ENCODE assay signal across 8 cellular contexts in the genomic region with DNA sequence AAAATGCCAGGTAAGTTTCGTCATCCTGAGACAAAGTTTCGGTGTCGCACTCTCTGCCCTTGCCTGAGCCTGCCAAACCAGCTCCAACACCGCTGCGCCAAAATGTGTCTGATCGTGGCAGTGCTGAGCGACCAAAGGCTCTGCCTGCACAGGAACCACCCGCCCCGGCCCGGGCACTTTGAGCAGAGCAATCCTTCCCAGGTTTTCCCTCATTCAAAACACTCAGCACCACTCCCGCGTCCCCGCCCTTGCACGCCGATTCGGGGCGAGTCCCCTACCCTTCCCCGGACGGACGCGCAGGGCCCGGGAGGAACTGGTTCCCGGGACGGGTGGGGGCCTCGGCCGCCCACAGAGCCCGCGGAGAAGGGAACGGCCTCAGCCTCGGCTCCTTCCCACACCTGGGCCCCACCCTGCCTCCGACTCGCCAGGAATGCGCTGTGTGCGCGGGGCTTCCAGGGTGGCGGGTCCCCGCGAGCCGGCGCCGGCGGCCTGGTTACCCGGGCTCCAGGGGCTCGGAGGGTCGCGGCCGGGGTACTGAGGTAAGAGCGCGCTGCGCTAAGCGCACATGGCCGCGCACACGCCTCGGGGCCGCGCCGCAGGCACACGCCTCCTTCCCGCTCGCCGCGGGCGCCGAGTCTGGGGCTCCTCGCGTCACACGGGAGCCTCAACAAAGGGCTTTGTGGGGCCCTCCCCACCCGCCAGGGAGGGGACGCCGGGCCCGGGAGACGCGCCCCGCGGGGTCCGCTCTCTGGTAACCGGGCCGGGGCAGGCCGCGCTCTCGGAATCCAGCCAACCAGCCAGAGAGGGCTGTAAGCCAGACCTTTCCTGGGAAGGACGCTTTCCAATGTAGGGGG. TPM values are rescaled to one million over a fixed set of nuclear protein-coding genes. Genes with fewer than 3 reads are reported as not detected.
DNase-seq lines count a peak whose midpoint lies in the region; ATAC-seq and TF ChIP-seq lines count a peak whose summit lies in the region.

A gene with protein sequence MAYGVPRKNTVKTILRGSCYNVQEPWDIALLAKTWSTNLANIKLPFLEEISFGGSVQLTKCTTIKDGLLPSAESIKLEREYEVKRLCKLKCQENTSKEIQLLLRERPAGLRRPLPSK (minus strand): TSS at position 638 of the 854 bp plus-strand sequence. CDS start 902 bp downstream, outside the sequence.

- H3K27me3 ChIP-seq in MG63 (no peaks in the 10 kb centered on the region), breast epithelium (no peaks in the 10 kb centered on the region), sigmoid colon (no peaks in the 10 kb centered on the region)

- H3K27me3 Mint-ChIP-seq in T-helper 1 cell treated with Interleukin-12 subunit alpha and Interleukin-12 subunit beta and Interleukin-4 antibody, amounts not matched to agents 30 μg/mL and 1 μg/mL, for 36 hours (ENCODE audit: low read depth), result peaks cover 42% of the 10 kb centered on the region

- no peaks in the 10 kb centered on the region for H3K4me1 ChIP-seq in breast epithelium
- H3K4me1 ChIP-seq in sigmoid colon, result peaks cover 0 to 15% (median 7%) of the 10 kb centered on the region in 4 donors

- ATAC-seq in HG03097 (IDR thresholded peaks at IDR 0.05; ENCODE audit: low FRiP score, unreplicated experiment), result no peak

- H3K27ac ChIP-seq in breast epithelium, result peak within 1 kb of the TSS; percentile 92 to 99
- peak within 1 kb of the TSS in 3 of 4 donors; percentile 16 to 58 (median 50) for H3K27ac ChIP-seq in sigmoid colon

- no peak within 1 kb of the TSS for H3K27ac Mint-ChIP-seq in T-helper 1 cell treated with Interleukin-12 subunit alpha and Interleukin-12 subunit beta and Interleukin-4 antibody, amounts not matched to agents 30 μg/mL and 1 μg/mL, for 36 hours

- TF ChIP-seq CTCF in breast epithelium (IDR thresholded peaks at IDR 0.05), result no peak
- TF ChIP-seq CTCF in sigmoid colon (IDR thresholded peaks at IDR 0.05), result no peak

- TF ChIP-seq POLR2A in breast epithelium (IDR thresholded peaks at IDR 0.05) (peak; percentile 36), sigmoid colon (IDR thresholded peaks at IDR 0.05) (no peak)

- H3K4me1 Mint-ChIP-seq in T-helper 1 cell treated with Interleukin-12 subunit alpha and Interleukin-12 subunit beta and Interleukin-4 antibody, amounts not matched to agents 30 μg/mL and 1 μg/mL, for 36 hours (ENCODE audit: low read depth), result peaks cover 11% of the 10 kb centered on the region

- H3K4me3 ChIP-seq in MG63 (peak within 1 kb of the TSS; percentile 68), breast epithelium (peak within 1 kb of the TSS; percentile 73 to 91 (median 87)), sigmoid colon (peak within 1 kb of the TSS; percentile 54 to 85 (median 76))

- WGBS in sigmoid colon, 2 donors, result 1% methylated on average over 83 of the region's 83 CpGs

- H3K36me3 Mint-ChIP-seq in T-helper 1 cell treated with Interleukin-12 subunit alpha and Interleukin-12 subunit beta and Interleukin-4 antibody, amounts not matched to agents 30 μg/mL and 1 μg/mL, for 36 hours (ENCODE audit: low read depth), result no peaks in the 10 kb centered on the region

- TF ChIP-seq EP300 in sigmoid colon (IDR thresholded peaks at IDR 0.05), result no peak

- H3K9me3 ChIP-seq in MG63 (no peaks in the 10 kb centered on the region), breast epithelium (no peaks in the 10 kb centered on the region), sigmoid colon (no peaks in the 10 kb centered on the region)

- no peaks in the 10 kb centered on the region for H3K9me3 Mint-ChIP-seq in T-helper 1 cell treated with Interleukin-12 subunit alpha and Interleukin-12 subunit beta and Interleukin-4 antibody, amounts not matched to agents 30 μg/mL and 1 μg/mL, for 36 hours

- DNase-seq in ELF-1 (ENCODE audit: low read depth, low spot score) (peak; percentile 88), H4 (ENCODE audit: low spot score) (peak; percentile 71), MG63 (peak; percentile 67), breast epithelium (ENCODE audit: low spot score in 2 of 2) (peak; percentile 86 to 87), iPS-NIHi11 (ENCODE audit: low spot score) (peak; percentile 82), sigmoid colon (peak; percentile 77)

- no peaks in the 10 kb centered on the region for H3K36me3 ChIP-seq in MG63
- no peaks in the 10 kb centered on the region for H3K36me3 ChIP-seq in breast epithelium
- H3K36me3 ChIP-seq in sigmoid colon, result no peaks in the 10 kb centered on the region

- intact Hi-C loops in breast epithelium (cut with DNase I; ENCODE audit: low total_unique reads), result no loop called here
- intact Hi-C loops in sigmoid colon (cut with DNase I), result no loop called here

- peak within 1 kb of the TSS; percentile 64 for H3K4me3 Mint-ChIP-seq in T-helper 1 cell treated with Interleukin-12 subunit alpha and Interleukin-12 subunit beta and Interleukin-4 antibody, amounts not matched to agents 30 μg/mL and 1 μg/mL, for 36 hours

RNA-seq across cellular contexts. Expression of the gene that starts here (rescaled TPM):
- total RNA-seq in H4 (2014; rRNA removed; shearing (Covaris generic)), result 1.2 and 4.9 TPM in 2 replicates
- total RNA-seq in MG63 (2014; rRNA removed; shearing (Covaris generic); ENCODE audit: low replicate concordance), result 0.32 and 0.49 TPM in 2 replicates
- total RNA-seq in breast epithelium (1 to 10 TPM in 2 of 3 donors, under 1 TPM in 1; 0.96 to 6.6 (median 5.7) TPM), sigmoid colon (under 1 TPM in 1 of 4 donors, not detected in 3; 0.99 TPM)
- polyA plus RNA-seq in sigmoid colon, result 1 to 10 TPM in 1 of 3 donors, under 1 TPM in 1, not detected in 1; 0.35 to 2.1 TPM

Comparison
In these comparisons a context has a peak if more than half of its experiments do, and no peak if none do; other contexts are left out.
1. Peak in DNase-seq and H3K4me3 ChIP-seq in MG63; RNA of the gene not detected or under 1 TPM.